13 cellular contexts compared by ENCODE assay signal in the genomic region with DNA sequence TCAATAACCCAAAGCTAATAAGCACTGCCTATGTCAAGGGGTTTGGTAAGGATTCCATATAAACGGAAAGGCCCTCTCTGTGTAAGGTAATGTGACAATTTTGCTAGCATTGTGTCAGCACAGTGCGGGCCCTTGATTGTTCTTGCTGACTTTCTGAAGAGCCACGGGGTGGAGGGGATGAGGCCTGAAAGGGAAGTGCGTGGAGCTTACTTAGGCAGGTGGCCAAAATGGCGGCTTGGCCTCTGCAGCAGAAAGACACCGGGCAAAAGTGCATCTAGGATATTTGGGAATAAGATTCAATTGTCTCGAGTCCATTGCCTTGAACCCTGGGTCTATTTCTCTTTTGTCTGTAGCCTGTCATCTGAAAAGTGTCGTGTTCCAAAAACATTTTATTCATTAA.
DNase-seq lines count a peak whose midpoint lies in the region; ATAC-seq and TF ChIP-seq lines count a peak whose summit lies in the region.
"Had no signal": no experiment of that assay in that cellular context is flagged by ENCODE, and none has a peak within 500 bp of the region (broad histone marks: within the 10 kb centered on the region; RNA-seq: fewer than 3 reads in every experiment).

No MANE protein-coding gene starts in this region.

- H3K4me1 Mint-ChIP-seq in Calu3 (ENCODE audit: low read depth, unreplicated experiment) = peaks cover 44% of the 10 kb centered on the region

- H3K27me3 Mint-ChIP-seq in Calu3 (ENCODE audit: unreplicated experiment) = no peaks in the 10 kb centered on the region
- H3K27me3 Mint-ChIP-seq: IgD-negative memory B cell had no signal

- H3K36me3 ChIP-seq in ascending aorta = no peaks in the 10 kb centered on the region
- H3K36me3 ChIP-seq in psoas muscle (ENCODE audit: insufficient read depth in 1 of 2, low read depth in 1 of 2) = no peaks in the 10 kb centered on the region
- no peaks in the 10 kb centered on the region for H3K36me3 ChIP-seq in H7 (replicated peaks; ENCODE audit: control insufficient read depth, insufficient read depth, low read length)
- H3K36me3 ChIP-seq: BE2C had no signal

- H3K27ac ChIP-seq in ascending aorta (peak overlapping the region; percentile 77 to 83), psoas muscle (peak overlapping the region; percentile 76)

- no peaks in the 10 kb centered on the region for H3K27me3 ChIP-seq in ascending aorta
- no peaks in the 10 kb centered on the region for H3K27me3 ChIP-seq in psoas muscle (ENCODE audit: insufficient read depth in 3 of 3, low read length in 2 of 3)
- H3K27me3 ChIP-seq in H7 (ENCODE audit: control insufficient read depth, insufficient read depth, low read length) = no peaks in the 10 kb centered on the region
- H3K27me3 ChIP-seq: BE2C had no signal

- H3K4me1 ChIP-seq in ascending aorta (peaks cover 11 to 41% of the 10 kb centered on the region in 2 donors), psoas muscle (peaks cover 47% of the 10 kb centered on the region)
- H3K4me1 ChIP-seq: BE2C had no signal

- peaks cover 6% of the 10 kb centered on the region for H3K9me3 Mint-ChIP-seq in Calu3 (ENCODE audit: low read depth, unreplicated experiment)
- H3K9me3 Mint-ChIP-seq: activated T-cell treated with anti-CD3 and anti-CD28 coated beads, Interleukin-2, amount 50 U/mL, for 72 hours; IgD-negative memory B cell had no signal

- in situ Hi-C loops in G401 (cut with HindIII; ENCODE audit: low sequenced_read_pairs) = no loop called here

- intact Hi-C loops in Calu3 (cut with micrococcal nuclease; ENCODE audit: unreplicated experiment) = no loop called here
- intact Hi-C loops in ascending aorta (cut with DNase I) = no loop called here
- intact Hi-C loops in left cardiac atrium (cut with DNase I) = no loop called here
- intact Hi-C loops in psoas muscle (cut with DNase I) = no loop called here

- TF ChIP-seq CTCF in Calu3 (IDR thresholded peaks at IDR 0.05; ENCODE audit: unreplicated experiment) (no peak), ascending aorta (IDR thresholded peaks at IDR 0.05) (no peak), psoas muscle (IDR thresholded peaks at IDR 0.05) (no peak)

- no TSS peak for BruUV-seq in Calu3 (replicated peaks; lab: Mats Ljungman, UMichigan)

- H3K4me3 ChIP-seq in ascending aorta (peak overlapping the region in 1 of 2 donors; percentile 51), psoas muscle (no peak overlapping the region), H7 (ENCODE audit: insufficient read depth, low read depth, low read length) (no peak overlapping the region)

- DNase-seq in Calu3 (no peak), ascending aorta (ENCODE audit: low spot score in 2 of 2) (peak in 1 of 2 donors; percentile 74), left cardiac atrium (peak; percentile 71), psoas muscle (peak in 1 of 2 donors; percentile 14), NCI-H510A treated with DMSO at 0.1 percent for 48 hours (lab: John Stamatoyannopoulos, UW) (no peak), H7 (no peak), G401 (ENCODE audit: low spot score) (no peak), ureter (ENCODE audit: low spot score) (no peak)
- DNase-seq: activated T-cell treated with anti-CD3 and anti-CD28 coated beads, Interleukin-2, amount 50 U/mL, for 72 hours; BE2C; naive B cell; stimulated activated CD4-positive, alpha-beta T cell treated with anti-CD3 and anti-CD28 coated beads, Interleukin-4, amount 100 ng/mL, for 24 hours had no signal

- H3K36me3 Mint-ChIP-seq in Calu3 (ENCODE audit: insufficient read depth, unreplicated experiment) = peaks cover 5% of the 10 kb centered on the region
- H3K36me3 Mint-ChIP-seq: IgD-negative memory B cell, naive B cell had no signal

- H3K4me3 Mint-ChIP-seq in Calu3 (ENCODE audit: low read depth, unreplicated experiment) = no peak overlapping the region
- H3K4me3 Mint-ChIP-seq: activated T-cell treated with anti-CD3 and anti-CD28 coated beads, Interleukin-2, amount 50 U/mL, for 72 hours; IgD-negative memory B cell had no signal

- H3K27ac Mint-ChIP-seq in Calu3 (ENCODE audit: unreplicated experiment) = peak overlapping the region; percentile 58
- H3K27ac Mint-ChIP-seq: activated T-cell treated with anti-CD3 and anti-CD28 coated beads, Interleukin-2, amount 50 U/mL, for 72 hours; naive B cell had no signal

- whole genome bisulfite sequencing in psoas muscle, 3 donors = 47 to 55% (median 51%) methylated on average over 8 of the region's 8 CpGs

- ATAC-seq in left cardiac atrium (peak; percentile 44 to 68), psoas muscle (peak in 1 of 4 donors; percentile 27)
- ATAC-seq: activated T-cell treated with anti-CD3 and anti-CD28 coated beads, Interleukin-2, amount 50 U/mL, for 72 hours had no signal

- H3K9me3 ChIP-seq in ascending aorta (no peaks in the 10 kb centered on the region), psoas muscle (no peaks in the 10 kb centered on the region)
- H3K9me3 ChIP-seq: BE2C had no signal

- CTCF ChIA-PET in Calu3 (lab: Charles Lee) = no interaction called here
